12 cellular contexts compared by ENCODE assay signal in genomic region chr10:118865998-118866778, GRCh38.
A peak's percentile ranks its signal among the peaks of the same experiment; 100 is the strongest.
DNase-seq lines count a peak whose midpoint lies in the region; ATAC-seq and TF ChIP-seq lines count a peak whose summit lies in the region.
"Had no signal": no experiment of that assay in that cellular context is flagged by ENCODE, and none has a peak within 500 bp of the region (broad histone marks: within the 10 kb centered on the region; RNA-seq: fewer than 3 reads in every experiment).

No MANE protein-coding gene starts in this region.

- CTCF ChIA-PET in WTC11 (lab: Charles Lee) (interaction anchor here (0.8 to 2.1 kb wide), 3 partner anchors 38 to 298 kb away, joined by 3 to 5 read pairs (median 4); no protein-coding TSS in a partner anchor), Caco-2 (lab: Charles Lee) (no interaction called here)

- no peaks in the 10 kb centered on the region for H3K79me2 ChIP-seq in GM23338 (replicated peaks; ENCODE audit: insufficient read depth)

- no peaks in the 10 kb centered on the region for H3K36me3 ChIP-seq in GM23338 (ENCODE audit: insufficient read depth)
- no peaks in the 10 kb centered on the region for H3K36me3 ChIP-seq in Caco-2 (ENCODE audit: control insufficient read depth, insufficient read depth, low read length)

- H3K4me1 Mint-ChIP-seq in GM23338 (peaks cover 21% of the 10 kb centered on the region), WTC11 (peaks cover 22% of the 10 kb centered on the region), Caco-2 (ENCODE audit: low read depth, unreplicated experiment) (peaks cover 15% of the 10 kb centered on the region)

- H4K20me1 ChIP-seq in GM23338 (replicated peaks; ENCODE audit: insufficient read depth): no peaks in the 10 kb centered on the region

- H3K27me3 Mint-ChIP-seq in GM23338 (ENCODE audit: insufficient read depth, low read depth, poor library complexity) (no peaks in the 10 kb centered on the region), WTC11 (ENCODE audit: low read depth) (no peaks in the 10 kb centered on the region; the same call in 1 of the 2 replicates), Caco-2 (ENCODE audit: insufficient read depth, unreplicated experiment) (peaks cover 5% of the 10 kb centered on the region)

- H3K9me3 ChIP-seq in Caco-2: no peaks in the 10 kb centered on the region

- no peak overlapping the region for H3K27ac ChIP-seq in GM23338 (ENCODE audit: low read depth)
- H3K27ac ChIP-seq in dorsolateral prefrontal cortex: no peak overlapping the region
- H3K27ac ChIP-seq: PC-9 had no signal

- H3K9me3 Mint-ChIP-seq in GM23338 (no peaks in the 10 kb centered on the region), WTC11 (peaks cover 20% of the 10 kb centered on the region), Caco-2 (ENCODE audit: unreplicated experiment) (no peaks in the 10 kb centered on the region)
- H3K9me3 Mint-ChIP-seq: CD8-positive, alpha-beta T cell had no signal

- ATAC-seq in GM23338: peak; percentile 58
- ATAC-seq in WTC11: peak; percentile 32
- ATAC-seq in HG02981 (IDR thresholded peaks at IDR 0.05; ENCODE audit: unreplicated experiment): no peak
- ATAC-seq: CD8-positive, alpha-beta T cell had no signal

- H3K27ac Mint-ChIP-seq in GM23338: no peak overlapping the region
- no peak overlapping the region; the same call in 1 of the 2 replicates for H3K27ac Mint-ChIP-seq in WTC11
- no peak overlapping the region for H3K27ac Mint-ChIP-seq in Caco-2 (ENCODE audit: unreplicated experiment)
- H3K27ac Mint-ChIP-seq: CD8-positive, alpha-beta T cell had no signal

- H3K4me1 ChIP-seq in GM23338 (ENCODE audit: insufficient read depth) (peaks cover 6% of the 10 kb centered on the region; the same call in 1 of the 2 replicates), Caco-2 (peaks cover 10% of the 10 kb centered on the region)

- BruUV-seq in Caco-2 (replicated peaks; lab: Mats Ljungman, UMichigan): no TSS peak

- H3K36me3 Mint-ChIP-seq in GM23338 (ENCODE audit: low read depth) (no peaks in the 10 kb centered on the region), WTC11 (no peaks in the 10 kb centered on the region), Caco-2 (ENCODE audit: insufficient read depth, unreplicated experiment) (no peaks in the 10 kb centered on the region)
- H3K36me3 Mint-ChIP-seq: CD8-positive, alpha-beta T cell had no signal

- no peak for DNase-seq in GM23338 (ENCODE audit: low spot score)
- DNase-seq in WTC11 (ENCODE audit: low spot score): no peak
- DNase-seq in left kidney (ENCODE audit: low read depth, low spot score): peak; percentile 42
- peak; percentile 41 for DNase-seq in smooth muscle cell of the brain vasculature (ENCODE audit: low read depth, low spot score)
- DNase-seq in Caco-2: no peak
- DNase-seq in dorsolateral prefrontal cortex: no peak
- DNase-seq: CD8-positive, alpha-beta T cell; NCI-H1436; NCI-H2081 treated with DMSO at 0.1 percent for 48 hours; NCI-H69; PC-9 had no signal

- H3K4me3 Mint-ChIP-seq in GM23338: no peak overlapping the region
- no peak overlapping the region for H3K4me3 Mint-ChIP-seq in WTC11
- no peak overlapping the region for H3K4me3 Mint-ChIP-seq in Caco-2 (ENCODE audit: unreplicated experiment)
- H3K4me3 Mint-ChIP-seq: CD8-positive, alpha-beta T cell had no signal

- H3K9me2 ChIP-seq in GM23338 (ENCODE audit: insufficient read depth): no peaks in the 10 kb centered on the region

- H3K4me3 ChIP-seq in GM23338 (no peak overlapping the region), Caco-2 (ENCODE audit: low read depth, low read length) (no peak overlapping the region), dorsolateral prefrontal cortex (no peak overlapping the region)
- H3K4me3 ChIP-seq: PC-9 had no signal

- H3F3A ChIP-seq in GM23338 (replicated peaks; ENCODE audit: low read depth): no peaks in the 10 kb centered on the region

- no peak overlapping the region for H3K4me2 ChIP-seq in GM23338
- H3K4me2 ChIP-seq: PC-9 had no signal

- intact Hi-C loops in Caco-2 (cut with micrococcal nuclease; ENCODE audit: unreplicated experiment) (no loop called here), dorsolateral prefrontal cortex (cut with DNase I) (no loop called here)

- H3K27me3 ChIP-seq in GM23338 (ENCODE audit: insufficient read depth) (no peaks in the 10 kb centered on the region), Caco-2 (replicated peaks; ENCODE audit: control insufficient read depth, insufficient read depth, low read length) (no peaks in the 10 kb centered on the region), dorsolateral prefrontal cortex (no peaks in the 10 kb centered on the region)

- 0 out of 2 replicates have a peak overlapping the region, but pooled peaks have one; percentile 52 for H2AFZ ChIP-seq in GM23338
- H2AFZ ChIP-seq: PC-9 had no signal

- POLR2A ChIA-PET in WTC11 (lab: Charles Lee) (no interaction called here), Caco-2 (lab: Charles Lee) (no interaction called here)

- TF ChIP-seq CTCF in GM23338 (conservative IDR thresholded peaks at IDR 0.05; ENCODE audit: low read depth in 2 of 2): no peak
- TF ChIP-seq CTCF in WTC11 (IDR thresholded peaks at IDR 0.05): no peak
- TF ChIP-seq CTCF in Caco-2 (IDR thresholded peaks at IDR 0.05; ENCODE audit: insufficient read depth in 1 of 2, low read depth in 1 of 2, low read length in 1 of 2, severe bottlenecking in 1 of 2, unreplicated experiment in 1 of 2): no peak
- no peak for TF ChIP-seq CTCF in dorsolateral prefrontal cortex (IDR thresholded peaks at IDR 0.05 in 54 of 56, conservative IDR thresholded peaks at IDR 0.05 in 2 of 56; ENCODE audit: low read depth in 1 of 56, partially characterized antibody in 56 of 56)

TF ChIP-seq in GM23338, 12 proteins besides CTCF, POLR2A, EP300 and RAD21 (continues in another document):
- no peak for TF ChIP-seq NANOG (IDR thresholded peaks at IDR 0.05; ENCODE audit: borderline replicate concordance)
- no peak for TF ChIP-seq EZH2 (IDR thresholded peaks at IDR 0.05; ENCODE audit: low read depth, unreplicated experiment)
- no peak for TF ChIP-seq ETS1 (IDR thresholded peaks at IDR 0.05)

TF ChIP-seq in WTC11, 78 proteins besides CTCF, POLR2A, EP300 and RAD21:
- no peak for TF ChIP-seq ZNF416 (CRISPR knock-in tag; IDR thresholded peaks at IDR 0.05)
- TF ChIP-seq ATF1 (CRISPR knock-in tag; IDR thresholded peaks at IDR 0.05): no peak
- no peak for TF ChIP-seq ATF6 (CRISPR knock-in tag; IDR thresholded peaks at IDR 0.05)
- TF ChIP-seq FOXJ3 (CRISPR knock-in tag; IDR thresholded peaks at IDR 0.05; ENCODE audit: borderline replicate concordance): no peak
- no peak for TF ChIP-seq RORB (CRISPR knock-in tag; IDR thresholded peaks at IDR 0.05)
- no peak for TF ChIP-seq CBFB (CRISPR knock-in tag; IDR thresholded peaks at IDR 0.05; ENCODE audit: low read depth)
- no peak for TF ChIP-seq KAT7 (CRISPR knock-in tag; IDR thresholded peaks at IDR 0.05; ENCODE audit: borderline replicate concordance)
- no peak for TF ChIP-seq ZNF423 (CRISPR knock-in tag; IDR thresholded peaks at IDR 0.05)
- no peak for TF ChIP-seq ZBTB21 (CRISPR knock-in tag; IDR thresholded peaks at IDR 0.05; ENCODE audit: borderline replicate concordance)
- no peak for TF ChIP-seq ATF3 (CRISPR knock-in tag; conservative IDR thresholded peaks at IDR 0.05)
- TF ChIP-seq OVOL2 (CRISPR knock-in tag; IDR thresholded peaks at IDR 0.05; ENCODE audit: borderline replicate concordance): no peak

Comparison
In these comparisons a context has a peak if more than half of its experiments do, and no peak if none do; other contexts are left out.
1. DNase-seq: peak in left kidney (single experiment) and smooth muscle cell of the brain vasculature (single experiment); none in GM23338 (single experiment), WTC11 (single experiment), Caco-2 (0 of 2) and dorsolateral prefrontal cortex (0 of 10).